In genomic region chr3:179562467-179563297, GRCh38 we compare ENCODE assay signal across 8 cellular contexts. TPM values are rescaled to one million over a fixed set of nuclear protein-coding genes. Genes with fewer than 3 reads are reported as not detected.
DNase-seq lines count a peak whose midpoint lies in the region; ATAC-seq, FAIRE-seq and TF ChIP-seq lines count a peak whose summit lies in the region.

Gene ACTL6A, plus strand, starts transcription at chr3:179562926. Its CDS starts 167 bp downstream, at chr3:179563093.

- H3K14ac ChIP-seq in H1 (ENCODE audit: insufficient read length): no peak within 1 kb of the TSS

- peaks cover 22% of the 10 kb centered on the region for H3K4me1 Mint-ChIP-seq in memory B cell

- H2AFZ ChIP-seq in H1 (ENCODE audit: low read length): peak within 1 kb of the TSS; percentile 26; the same call in 1 of the 2 replicates

- H3K79me2 ChIP-seq in H1 (ENCODE audit: control insufficient read depth in 1 of 2, insufficient read depth in 2 of 2, low read length in 2 of 2): peaks cover 25 to 42% of the 10 kb centered on the region in 2 experiments

- peak; percentile 86 to 96 for TF ChIP-seq POLR2A in H1 (IDR thresholded peaks at IDR 0.05; ENCODE audit: control extremely low read depth in 1 of 2, low read depth in 2 of 2, low read length in 2 of 2)

- H3K4me3 ChIP-seq in H1 (ENCODE audit: extremely low read depth in 1 of 4, insufficient read depth in 2 of 4, low read depth in 3 of 4, low read length in 4 of 4): peak within 1 kb of the TSS; percentile 71 to 95 (median 84)

- H3K9ac ChIP-seq in H1 (replicated peaks in 1 of 4; ENCODE audit: extremely low read depth in 1 of 4, low read depth in 3 of 4, low read length in 3 of 4): peak within 1 kb of the TSS; percentile 85 to 94 (median 93)

- no peaks in the 10 kb centered on the region for H3K9me3 Mint-ChIP-seq in memory B cell

- no peak for TF ChIP-seq EP300 in H1 (IDR thresholded peaks at IDR 0.05; ENCODE audit: borderline replicate concordance in 1 of 2, low read depth in 2 of 2, low read length in 2 of 2)

- peak within 1 kb of the TSS; percentile 78 to 89 for H3K4me2 ChIP-seq in H1 (ENCODE audit: insufficient read depth in 1 of 2, low read depth in 2 of 2, low read length in 2 of 2)

- peak within 1 kb of the TSS; percentile 98 for H4K91ac ChIP-seq in H1 (replicated peaks; ENCODE audit: insufficient read length, low read length)

- no peaks in the 10 kb centered on the region for H3K27me3 Mint-ChIP-seq in memory B cell

- H4K5ac ChIP-seq in H1 (ENCODE audit: insufficient read length, low read depth, low read length): peak within 1 kb of the TSS; percentile 99

- H3K36me3 Mint-ChIP-seq in memory B cell: no peaks in the 10 kb centered on the region

- no peaks in the 10 kb centered on the region; a peak in 1 of 7 replicates for H3K4me1 ChIP-seq in H1 (replicated peaks in 1 of 4; ENCODE audit: control insufficient read depth in 3 of 4, insufficient read depth in 4 of 4, low read length in 3 of 4)

- H3K27ac Mint-ChIP-seq in memory B cell: peak within 1 kb of the TSS; percentile 80

- peak; percentile 93 for ATAC-seq in GM21367 (IDR thresholded peaks at IDR 0.05; ENCODE audit: unreplicated experiment)
- peak; percentile 89 for ATAC-seq in memory B cell (ENCODE audit: low read depth)

- no peaks in the 10 kb centered on the region for H3K36me3 ChIP-seq in H1 (ENCODE audit: control insufficient read depth in 2 of 4, insufficient read depth in 4 of 4, low read length in 3 of 4)

- no peaks in the 10 kb centered on the region for H3K23me2 ChIP-seq in H1 (ENCODE audit: low read depth, low read length)

- FAIRE-seq in HTR-8/SVneo (lab: Jason Lieb, UNC): peak; percentile 97
- peak; percentile 91 for FAIRE-seq in H1 (lab: Jason Lieb, UNC)

- POLR2A ChIA-PET in H1 (lab: Charles Lee; ENCODE audit: partially characterized antibody): interaction anchor here (0.6 to 2.4 kb wide), 16 partner anchors 9 to 217 kb away, joined by 3 to 11 read pairs (median 4); partner anchors contain the start of gene GNB4

- peak within 1 kb of the TSS; percentile 94 for H3K56ac ChIP-seq in H1 (replicated peaks; ENCODE audit: insufficient read length, low read depth, low read length)

- DNase-seq in COLO829 (ENCODE audit: low spot score) (peak; percentile 100), HTR-8/SVneo (ENCODE audit: insufficient read length, low spot score) (peak; percentile 99), NOMO-1 treated with dmso at 0.1 percent for 144 hours (lab: John Stamatoyannopoulos, UW; ENCODE audit: unreplicated experiment) (peak; percentile 100), H1 (ENCODE audit: low read depth in 1 of 2, low spot score in 2 of 2) (peak; percentile 99), memory B cell (ENCODE audit: low spot score in 2 of 2) (peak; percentile 85 to 94)
- peak; percentile 87 to 97 (median 91) for DNase-seq in activated CD8-positive, alpha-beta memory T cell treated with anti-CD3 and anti-CD28 coated beads for 48 hours (ENCODE audit: low read depth in 2 of 3, low spot score in 2 of 3)
- peak; percentile 98 for DNase-seq in stimulated activated CD8-positive, alpha-beta memory T cell treated with anti-CD3 and anti-CD28 coated beads, Interleukin-12 subunit alpha, Interleukin-12 subunit beta, amount 100 ng/mL, for 24 hours (ENCODE audit: extremely low read depth)

- peak within 1 kb of the TSS; percentile 88 for H3K4me3 Mint-ChIP-seq in memory B cell

- no peaks in the 10 kb centered on the region; the same call in 1 of the 2 replicates for H3K79me1 ChIP-seq in H1 (ENCODE audit: low read depth, low read length)

- H3K23ac ChIP-seq in H1 (ENCODE audit: insufficient read length): no peak within 1 kb of the TSS

- H3K27ac ChIP-seq in H1 (ENCODE audit: low read depth, low read length): peak within 1 kb of the TSS; percentile 79

- no peak for TF ChIP-seq CTCF in H1 (IDR thresholded peaks at IDR 0.05; ENCODE audit: control extremely low read depth in 1 of 3, insufficient read depth in 1 of 3, low read depth in 1 of 3, low read length in 3 of 3)

- peak within 1 kb of the TSS; percentile 52; the same call in 1 of the 2 replicates for H2BK12ac ChIP-seq in H1 (ENCODE audit: low read depth, low read length)

- H3K27me3 ChIP-seq in H1 (replicated peaks in 1 of 4; ENCODE audit: control insufficient read depth in 3 of 4, extremely low read depth in 1 of 4, insufficient read depth in 3 of 4, low read length in 3 of 4): no peaks in the 10 kb centered on the region

- H2BK20ac ChIP-seq in H1 (ENCODE audit: low read length): no peak within 1 kb of the TSS

- peak within 1 kb of the TSS; percentile 98; the same call in 1 of the 2 replicates for H4K8ac ChIP-seq in H1 (ENCODE audit: extremely low read depth, insufficient read depth, low read length)

- H2BK15ac ChIP-seq in H1 (ENCODE audit: low read length): peak within 1 kb of the TSS; percentile 90; the same call in 1 of the 2 replicates

- WGBS in H1 (ENCODE audit: extremely low coverage in 1 of 2, insufficient coverage in 1 of 2, insufficient read length in 1 of 2, insufficient replicate concordance in 2 of 2, low coverage in 1 of 2, low lambda C conversion rate in 2 of 2, missing lambda C conversion rate in 1 of 2), 2 experiments: 4% methylated on average over 32 of the region's 65 CpGs; no CpG with 5 or more reads in 1 of the 2 experiments

- H2AK5ac ChIP-seq in H1 (ENCODE audit: low read depth, low read length): no peak within 1 kb of the TSS

- H2BK120ac ChIP-seq in H1 (replicated peaks; ENCODE audit: low read depth, low read length): no peak within 1 kb of the TSS

- H2BK5ac ChIP-seq in H1 (ENCODE audit: low read depth, low read length): peak within 1 kb of the TSS; percentile 91

- no peaks in the 10 kb centered on the region for H3K9me3 ChIP-seq in H1 (ENCODE audit: insufficient read depth in 2 of 2, low read depth in 1 of 2, low read length in 1 of 2)

- H4K20me1 ChIP-seq in H1 (replicated peaks in 1 of 2; ENCODE audit: control insufficient read depth in 1 of 2, insufficient read depth in 2 of 2, low read length in 2 of 2): peaks cover 0 to 9% of the 10 kb centered on the region in 2 experiments

- peak within 1 kb of the TSS; percentile 98 for H3K4ac ChIP-seq in H1 (replicated peaks; ENCODE audit: insufficient read length, low read depth, low read length)

- no peak for TF ChIP-seq RAD21 in H1 (IDR thresholded peaks at IDR 0.05 in 1 of 2, conservative IDR thresholded peaks at IDR 0.05 in 1 of 2; ENCODE audit: low read depth in 2 of 2, low read length in 2 of 2)

- CTCF ChIA-PET in H1 (lab: Charles Lee; ENCODE audit: partially characterized antibody): interaction anchor here (0.8 to 3.3 kb wide), 5 partner anchors 111 to 238 kb away, joined by 3 to 14 read pairs (median 4); partner anchors contain the start of gene GNB4

- H3K18ac ChIP-seq in H1 (ENCODE audit: extremely low read depth, low read length): peak within 1 kb of the TSS; percentile 99

TF ChIP-seq in H1, 55 proteins besides CTCF, POLR2A, EP300 and RAD21 (continues in another document):
- TF ChIP-seq CEBPB (IDR thresholded peaks at IDR 0.05; ENCODE audit: low read depth, low read length) (no peak), EGR1 (IDR thresholded peaks at IDR 0.05; ENCODE audit: borderline replicate concordance, low read depth, low read length) (0 out of 2 replicates have a peak, but pooled peaks have one; percentile 25), SP2 (IDR thresholded peaks at IDR 0.05; ENCODE audit: low read length) (peak; percentile 88), ASH2L (IDR thresholded peaks at IDR 0.05; ENCODE audit: low read length) (peak; percentile 80), HDAC2 (IDR thresholded peaks at IDR 0.05; ENCODE audit: borderline replicate concordance in 1 of 2, low read depth in 2 of 2, low read length in 2 of 2) (no peak; a peak in 1 of 4 replicates), SP1 (IDR thresholded peaks at IDR 0.05; ENCODE audit: low read depth, low read length) (peak; percentile 99), ZNF274 (IDR thresholded peaks at IDR 0.05; ENCODE audit: borderline replicate concordance, extremely low read depth, low read length) (no peak), RBBP5 (IDR thresholded peaks at IDR 0.05; ENCODE audit: borderline replicate concordance, low read depth, low read length) (peak; percentile 76; the same call in 1 of the 2 replicates), ATF2 (IDR thresholded peaks at IDR 0.05; ENCODE audit: low read length) (no peak), TBP (IDR thresholded peaks at IDR 0.05; ENCODE audit: low read depth, low read length) (peak; percentile 87), BCL11A (IDR thresholded peaks at IDR 0.05; ENCODE audit: low read depth in 2 of 2, low read length in 2 of 2) (no peak), NRF1 (IDR thresholded peaks at IDR 0.05; ENCODE audit: low read depth, low read length) (no peak), CBX5 (IDR thresholded peaks at IDR 0.05; ENCODE audit: low read depth, low read length) (no peak), SIN3A (conservative IDR thresholded peaks at IDR 0.05 in 1 of 2, IDR thresholded peaks at IDR 0.05 in 1 of 2; ENCODE audit: low read depth in 1 of 2, low read length in 2 of 2) (no peak), RFX5 (IDR thresholded peaks at IDR 0.05; ENCODE audit: borderline replicate concordance, low read depth, low read length) (no peak), BACH1 (IDR thresholded peaks at IDR 0.05; ENCODE audit: low read length) (no peak), CREB1 (IDR thresholded peaks at IDR 0.05) (peak; percentile 66), GTF2F1 (IDR thresholded peaks at IDR 0.05; ENCODE audit: borderline replicate concordance, low read depth, low read length) (0 out of 2 replicates have a peak, but pooled peaks have one; percentile 31)

RNA-seq across cellular contexts. Expression of gene ACTL6A, which starts in this region (rescaled TPM):
- total RNA-seq in H1 (2021; fragmentation: NEBNext Ultra II Directional; extraction: Animal tissue kit (Norgen Biotek cat#: 25700)): 76.9 and 83.3 TPM in 2 replicates
- 99.5 and 141 TPM in 2 replicates for polyA plus RNA-seq in H1 (2011; rRNA removed)
- polyA plus RNA-seq in H1 (2011; cell fraction: cytosol; rRNA removed): 151 TPM
- polyA plus RNA-seq in H1 (2011; cell fraction: nucleus; rRNA removed): 28.3 TPM
- polyA plus RNA-seq in H1 (2012, experiment 1 of 2): 77.3 to 85.3 TPM (median 83.5 TPM) in 4 replicates
- polyA plus RNA-seq in H1 (2012, experiment 2 of 2): 9.7 TPM
- 52.9 TPM for polyA plus RNA-seq in H1 (2013, experiment 1 of 2)
- polyA plus RNA-seq in H1 (2013, experiment 2 of 2): 50.2 TPM
- 48.6 and 71.2 TPM in 2 replicates for polyA minus RNA-seq in H1 (2011; rRNA and poly(A)+ RNA removed)
- polyA minus RNA-seq in H1 (2011; cell fraction: cytosol; rRNA and poly(A)+ RNA removed): 47.9 TPM
- 49.3 TPM for polyA minus RNA-seq in H1 (2011; cell fraction: nucleus; rRNA and poly(A)+ RNA removed)

Comparison
In these comparisons a context has a peak if more than half of its experiments do, and no peak if none do; other contexts are left out.
1. Peak in every context shown above with its lines: DNase-seq, ATAC-seq, H3K4me3 ChIP-seq and H3K27ac ChIP-seq.